12 cellular contexts compared by ENCODE assay signal in the genomic region with DNA sequence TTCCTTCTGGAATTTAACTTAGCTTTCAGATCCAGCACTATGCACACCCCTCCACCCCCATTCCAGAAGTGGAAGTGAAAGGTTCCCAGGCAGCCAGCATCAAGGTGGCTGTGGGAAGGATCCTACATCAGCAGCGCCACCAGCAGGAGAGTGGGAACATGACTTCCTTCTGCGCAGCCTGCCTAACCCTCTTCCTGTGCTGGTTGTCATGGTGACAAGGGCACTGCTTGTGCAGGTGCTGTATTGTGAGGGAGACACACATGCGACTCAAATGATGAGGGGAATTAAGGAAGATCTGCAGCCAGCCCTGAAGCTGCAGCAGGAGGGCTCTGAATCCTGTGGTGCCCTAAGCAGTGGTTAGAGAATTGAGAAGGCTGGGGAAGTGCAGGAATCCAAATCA.
DNase-seq lines count a peak whose midpoint lies in the region; ATAC-seq, FAIRE-seq and TF ChIP-seq lines count a peak whose summit lies in the region.
"Had no signal": no experiment of that assay in that cellular context is flagged by ENCODE, and none has a peak within 500 bp of the region (broad histone marks: within the 10 kb centered on the region; RNA-seq: fewer than 3 reads in every experiment).

No MANE protein-coding gene starts in this region.

- TF ChIP-seq CTCF in GM12874 (IDR thresholded peaks at IDR 0.05; ENCODE audit: insufficient read depth, low read depth, low read length) (peak; percentile 41; the same call in 1 of the 2 replicates), astrocyte (IDR thresholded peaks at IDR 0.05; ENCODE audit: insufficient read depth, low read depth, low read length) (peak; percentile 4), neural cell (IDR thresholded peaks at IDR 0.05; ENCODE audit: poor library complexity, severe bottlenecking) (peak; percentile 99)

- H3F3A ChIP-seq in neural cell (ENCODE audit: insufficient read depth, low read length, poor library complexity, severe bottlenecking): peaks cover 3% of the 10 kb centered on the region

- H3K36me3 ChIP-seq in astrocyte (ENCODE audit: insufficient read depth, low read length) (no peaks in the 10 kb centered on the region), neural cell (ENCODE audit: insufficient read depth, low read length) (no peaks in the 10 kb centered on the region)

- no peaks in the 10 kb centered on the region for H3K9me3 ChIP-seq in astrocyte (ENCODE audit: insufficient read depth, low read depth, low read length)
- H3K9me3 ChIP-seq in neural cell (ENCODE audit: low read length): no peaks in the 10 kb centered on the region

- H3K27ac ChIP-seq in astrocyte (ENCODE audit: low read depth, low read length) (no peak overlapping the region), neural cell (ENCODE audit: low read length) (peak overlapping the region; percentile 68)
- H3K27ac ChIP-seq: GM23248 had no signal

- peak; percentile 70 for TF ChIP-seq EP300 in neural cell (conservative IDR thresholded peaks at IDR 0.05; ENCODE audit: poor library complexity, severe bottlenecking)

- peaks cover 8% of the 10 kb centered on the region for H3K4me1 Mint-ChIP-seq in astrocyte (ENCODE audit: low read depth, unreplicated experiment)
- H3K4me1 Mint-ChIP-seq: activated naive CD4-positive, alpha-beta T cell treated with anti-CD3 and anti-CD28 coated beads, Interleukin-2, amount 50 U/mL, for 24 hours; naive B cell had no signal

- H3K27me3 ChIP-seq in astrocyte (ENCODE audit: insufficient read depth, low read length) (no peaks in the 10 kb centered on the region), neural cell (ENCODE audit: insufficient read depth, low read depth, low read length) (peaks cover 5% of the 10 kb centered on the region)

- H3K9ac ChIP-seq in astrocyte (ENCODE audit: low read length) (no peak overlapping the region), neural cell (ENCODE audit: low read length) (peak overlapping the region; percentile 51)
- H3K9ac ChIP-seq: GM23248 had no signal

- no peaks in the 10 kb centered on the region for H3K27me3 Mint-ChIP-seq in astrocyte (ENCODE audit: low read depth, unreplicated experiment)
- H3K27me3 Mint-ChIP-seq: activated naive CD4-positive, alpha-beta T cell treated with anti-CD3 and anti-CD28 coated beads, Interleukin-2, amount 50 U/mL, for 24 hours; naive B cell had no signal

- no peaks in the 10 kb centered on the region for H3K36me3 Mint-ChIP-seq in astrocyte (ENCODE audit: low read depth, unreplicated experiment)
- H3K36me3 Mint-ChIP-seq: activated naive CD4-positive, alpha-beta T cell treated with anti-CD3 and anti-CD28 coated beads, Interleukin-2, amount 50 U/mL, for 24 hours; naive B cell had no signal

- no peaks in the 10 kb centered on the region for H3K4me1 ChIP-seq in astrocyte (ENCODE audit: insufficient read depth, low read length)

- no peaks in the 10 kb centered on the region for H3K79me2 ChIP-seq in astrocyte (ENCODE audit: insufficient read depth, low read length)
- no peaks in the 10 kb centered on the region for H3K79me2 ChIP-seq in neural cell (replicated peaks; ENCODE audit: insufficient read depth, low read length)

- no peak overlapping the region for H3K4me2 ChIP-seq in astrocyte (ENCODE audit: low read length)
- H3K4me2 ChIP-seq in neural cell (ENCODE audit: low read length): peak overlapping the region; percentile 15

- H3K27ac Mint-ChIP-seq in astrocyte (ENCODE audit: unreplicated experiment): no peak overlapping the region
- H3K27ac Mint-ChIP-seq: activated naive CD4-positive, alpha-beta T cell treated with anti-CD3 and anti-CD28 coated beads, Interleukin-2, amount 50 U/mL, for 24 hours; naive B cell had no signal

- H2AFZ ChIP-seq in astrocyte (ENCODE audit: low read depth, low read length) (no peak overlapping the region), neural cell (ENCODE audit: low read depth, low read length) (no peak overlapping the region)
- H2AFZ ChIP-seq: GM23248 had no signal

- H4K20me1 ChIP-seq in astrocyte (ENCODE audit: insufficient read depth, low read length): no peaks in the 10 kb centered on the region
- H4K20me1 ChIP-seq in neural cell (ENCODE audit: insufficient read depth): no peaks in the 10 kb centered on the region

- TF ChIP-seq RAD21 in neural cell (conservative IDR thresholded peaks at IDR 0.05): peak; percentile 96

- no peak overlapping the region for H3K4me3 Mint-ChIP-seq in astrocyte (ENCODE audit: unreplicated experiment)
- H3K4me3 Mint-ChIP-seq: activated naive CD4-positive, alpha-beta T cell treated with anti-CD3 and anti-CD28 coated beads, Interleukin-2, amount 50 U/mL, for 24 hours; naive B cell had no signal

- H3K9me2 ChIP-seq in neural cell (ENCODE audit: insufficient read depth, low read length): no peaks in the 10 kb centered on the region

- H3K9me3 Mint-ChIP-seq in astrocyte (ENCODE audit: unreplicated experiment): no peaks in the 10 kb centered on the region

- peak; percentile 4 for DNase-seq in NCI-H1436 treated with DMSO at 0.1 percent for 48 hours (lab: John Stamatoyannopoulos, UW)
- no peak for DNase-seq in astrocyte (ENCODE audit: low read depth)
- no peak for DNase-seq in GM19240 (ENCODE audit: insufficient read length, low spot score)
- no peak for DNase-seq in D341Med (ENCODE audit: low spot score)
- DNase-seq: GM23248, naive B cell, T1000 had no signal

- no peak overlapping the region for H3K4me3 ChIP-seq in astrocyte (ENCODE audit: insufficient read depth, low read depth, low read length)
- H3K4me3 ChIP-seq in neural cell (ENCODE audit: low read length): peak overlapping the region; percentile 47
- H3K4me3 ChIP-seq: GM23248 had no signal

- ATAC-seq in GM18520 (IDR thresholded peaks at IDR 0.05; ENCODE audit: unreplicated experiment): no peak
- ATAC-seq in GM19035 (IDR thresholded peaks at IDR 0.05; ENCODE audit: unreplicated experiment): no peak

- no peak for FAIRE-seq in astrocyte (lab: Jason Lieb, UNC)

TF ChIP-seq in neural cell, 6 proteins besides CTCF, POLR2A, EP300 and RAD21:
- no peak for TF ChIP-seq EZH2 (IDR thresholded peaks at IDR 0.05; ENCODE audit: borderline replicate concordance, insufficient read depth, low read length, poor library complexity, severe bottlenecking)
- peak; percentile 89 for TF ChIP-seq SMC3 (conservative IDR thresholded peaks at IDR 0.05; ENCODE audit: poor library complexity)
- peak; percentile 76 for TF ChIP-seq POLR2AphosphoS5 (IDR thresholded peaks at IDR 0.05)
- TF ChIP-seq MXI1 (conservative IDR thresholded peaks at IDR 0.05; ENCODE audit: poor library complexity, severe bottlenecking): peak; percentile 78
- no peak for TF ChIP-seq TAF1 (IDR thresholded peaks at IDR 0.05; ENCODE audit: low read depth)
- TF ChIP-seq, protein P1, sequence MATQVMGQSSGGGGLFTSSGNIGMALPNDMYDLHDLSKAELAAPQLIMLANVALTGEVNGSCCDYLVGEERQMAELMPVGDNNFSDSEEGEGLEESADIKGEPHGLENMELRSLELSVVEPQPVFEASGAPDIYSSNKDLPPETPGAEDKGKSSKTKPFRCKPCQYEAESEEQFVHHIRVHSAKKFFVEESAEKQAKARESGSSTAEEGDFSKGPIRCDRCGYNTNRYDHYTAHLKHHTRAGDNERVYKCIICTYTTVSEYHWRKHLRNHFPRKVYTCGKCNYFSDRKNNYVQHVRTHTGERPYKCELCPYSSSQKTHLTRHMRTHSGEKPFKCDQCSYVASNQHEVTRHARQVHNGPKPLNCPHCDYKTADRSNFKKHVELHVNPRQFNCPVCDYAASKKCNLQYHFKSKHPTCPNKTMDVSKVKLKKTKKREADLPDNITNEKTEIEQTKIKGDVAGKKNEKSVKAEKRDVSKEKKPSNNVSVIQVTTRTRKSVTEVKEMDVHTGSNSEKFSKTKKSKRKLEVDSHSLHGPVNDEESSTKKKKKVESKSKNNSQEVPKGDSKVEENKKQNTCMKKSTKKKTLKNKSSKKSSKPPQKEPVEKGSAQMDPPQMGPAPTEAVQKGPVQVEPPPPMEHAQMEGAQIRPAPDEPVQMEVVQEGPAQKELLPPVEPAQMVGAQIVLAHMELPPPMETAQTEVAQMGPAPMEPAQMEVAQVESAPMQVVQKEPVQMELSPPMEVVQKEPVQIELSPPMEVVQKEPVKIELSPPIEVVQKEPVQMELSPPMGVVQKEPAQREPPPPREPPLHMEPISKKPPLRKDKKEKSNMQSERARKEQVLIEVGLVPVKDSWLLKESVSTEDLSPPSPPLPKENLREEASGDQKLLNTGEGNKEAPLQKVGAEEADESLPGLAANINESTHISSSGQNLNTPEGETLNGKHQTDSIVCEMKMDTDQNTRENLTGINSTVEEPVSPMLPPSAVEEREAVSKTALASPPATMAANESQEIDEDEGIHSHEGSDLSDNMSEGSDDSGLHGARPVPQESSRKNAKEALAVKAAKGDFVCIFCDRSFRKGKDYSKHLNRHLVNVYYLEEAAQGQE (IDR thresholded peaks at IDR 0.05; ENCODE audit: borderline replicate concordance): peak; percentile 38
TF ChIP-seq in neural cell: peak in this region for 4.

Comparison
In these comparisons a context has a peak if more than half of its experiments do, and no peak if none do; other contexts are left out.
1. CTCF ChIP-seq: peak in every context shown above with its lines; median percentile 99 in neural cell; 41 in GM12874; 4 in astrocyte.